8 cellular contexts compared by ENCODE assay signal in the genomic region with DNA sequence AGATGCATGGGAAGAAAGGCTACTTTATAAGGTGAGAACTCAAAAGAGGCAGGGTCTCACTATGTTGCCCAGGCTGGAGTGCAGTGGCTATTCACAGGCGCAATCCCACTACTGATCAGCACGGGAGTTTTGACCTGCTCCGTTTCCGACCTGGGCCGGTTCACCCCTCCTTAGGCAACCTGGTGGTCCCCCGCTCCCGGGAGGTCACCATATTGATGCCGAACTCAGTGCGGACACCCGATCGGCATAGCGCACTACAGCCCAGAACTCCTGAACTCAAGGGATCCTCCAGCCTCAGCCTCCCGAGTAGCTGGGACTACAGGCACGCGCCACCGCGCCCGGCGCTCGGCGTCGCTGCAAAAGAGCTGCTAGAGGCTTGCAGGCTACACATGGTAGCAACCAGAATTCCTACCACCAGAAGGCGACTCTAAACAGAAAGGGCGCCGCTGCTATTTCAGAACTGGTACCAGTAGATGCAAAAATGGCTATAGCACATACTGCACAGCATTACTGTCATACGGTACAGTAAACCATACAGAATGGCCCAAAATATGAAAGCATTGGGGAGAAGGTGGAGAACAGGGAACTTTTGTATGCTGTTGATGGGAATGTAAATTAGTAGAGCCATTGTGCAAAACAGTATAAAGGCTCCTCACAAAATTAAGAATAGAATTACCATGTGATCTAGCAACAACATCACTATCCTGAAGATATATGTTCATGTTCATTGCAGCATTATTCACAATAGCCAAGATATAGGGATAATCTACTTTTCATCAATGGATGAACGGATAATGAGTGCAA. TPM values are rescaled to one million over a fixed set of nuclear protein-coding genes. Genes with fewer than 3 reads are reported as not detected.
DNase-seq lines count a peak whose midpoint lies in the region; ATAC-seq lines count a peak whose summit lies in the region.

No MANE protein-coding gene starts in this region.

- peaks cover 4% of the 10 kb centered on the region for H3K36me3 ChIP-seq in H7 (replicated peaks; ENCODE audit: control insufficient read depth, insufficient read depth, low read length)

- peak overlapping the region; percentile 99; the same call in 1 of the 2 replicates for H3K4me3 ChIP-seq in H7 (ENCODE audit: insufficient read depth, low read depth, low read length)

- peak; percentile 64 to 67 for ATAC-seq in activated CD4-positive, CD25-positive, alpha-beta regulatory T cell treated with anti-CD3 and anti-CD28 coated beads, Interleukin-2, amount 50 U/mL, for 24 hours
- ATAC-seq in left lobe of liver (peak; percentile 79), HG02571 (IDR thresholded peaks at IDR 0.05; ENCODE audit: unreplicated experiment) (no peak)

- peak; percentile 79 for DNase-seq in COLO668 (lab: John Stamatoyannopoulos, UW; ENCODE audit: unreplicated experiment)
- DNase-seq in H7, result peak; percentile 70
- DNase-seq in NCI-H226, result peak; percentile 73
- DNase-seq in cerebellar cortex (ENCODE audit: low spot score), result peak; percentile 78
- DNase-seq in left lobe of liver (ENCODE audit: low spot score), result peak; percentile 78
- peak in 3 of 4 experiments; percentile 46 to 58 (median 53) for DNase-seq in stimulated activated CD4-positive, alpha-beta T cell treated with anti-CD3 and anti-CD28 coated beads, Interleukin-1b, Interleukin-23, amount 100 ng/mL, for 24 hours (ENCODE audit: low read depth in 4 of 4, low spot score in 1 of 4)

- H3K27me3 ChIP-seq in H7 (ENCODE audit: control insufficient read depth, insufficient read depth, low read length), result no peaks in the 10 kb centered on the region

RNA-seq across cellular contexts. Expression of gene NEMF, which starts 1.2 kb away (rescaled TPM):
- 35.8 and 40.0 TPM in 2 replicates for total RNA-seq in H7 (2014; rRNA removed; shearing (Covaris generic))
- total RNA-seq in left lobe of liver, result 18.2 TPM

RNA-seq across cellular contexts. Expression of gene ARF6, which starts 39.1 kb away (rescaled TPM):
- 38.6 and 40.4 TPM in 2 replicates for total RNA-seq in H7 (2014; rRNA removed; shearing (Covaris generic))
- total RNA-seq in left lobe of liver, result 20.9 TPM
